In the genomic region with DNA sequence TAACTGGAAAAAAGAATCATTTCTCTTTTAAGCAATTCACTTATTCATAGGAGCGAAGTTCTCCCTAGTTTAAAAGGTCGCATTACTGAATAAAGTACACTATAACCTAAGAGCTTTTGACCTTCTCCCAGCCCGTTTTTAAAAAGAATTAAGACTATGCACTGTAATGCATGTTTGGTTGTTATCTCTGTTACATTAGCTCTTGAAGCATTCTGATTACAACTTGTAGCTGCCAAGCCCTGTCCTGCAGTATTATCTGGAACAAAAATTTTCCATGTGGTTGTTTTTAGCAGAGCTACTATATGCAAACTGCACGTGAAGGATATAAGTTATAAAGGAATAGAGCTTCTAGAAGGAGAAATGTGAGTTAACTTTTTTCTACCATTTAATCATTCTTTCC, we compare ENCODE assay signal across 1 cellular context.
TF ChIP-seq lines count a peak whose summit lies in the region.

No MANE protein-coding gene starts in this region.

TF ChIP-seq in GM23338, 12 proteins besides CTCF, POLR2A, EP300 and RAD21 (continued from another document):
- TF ChIP-seq, protein P1, sequence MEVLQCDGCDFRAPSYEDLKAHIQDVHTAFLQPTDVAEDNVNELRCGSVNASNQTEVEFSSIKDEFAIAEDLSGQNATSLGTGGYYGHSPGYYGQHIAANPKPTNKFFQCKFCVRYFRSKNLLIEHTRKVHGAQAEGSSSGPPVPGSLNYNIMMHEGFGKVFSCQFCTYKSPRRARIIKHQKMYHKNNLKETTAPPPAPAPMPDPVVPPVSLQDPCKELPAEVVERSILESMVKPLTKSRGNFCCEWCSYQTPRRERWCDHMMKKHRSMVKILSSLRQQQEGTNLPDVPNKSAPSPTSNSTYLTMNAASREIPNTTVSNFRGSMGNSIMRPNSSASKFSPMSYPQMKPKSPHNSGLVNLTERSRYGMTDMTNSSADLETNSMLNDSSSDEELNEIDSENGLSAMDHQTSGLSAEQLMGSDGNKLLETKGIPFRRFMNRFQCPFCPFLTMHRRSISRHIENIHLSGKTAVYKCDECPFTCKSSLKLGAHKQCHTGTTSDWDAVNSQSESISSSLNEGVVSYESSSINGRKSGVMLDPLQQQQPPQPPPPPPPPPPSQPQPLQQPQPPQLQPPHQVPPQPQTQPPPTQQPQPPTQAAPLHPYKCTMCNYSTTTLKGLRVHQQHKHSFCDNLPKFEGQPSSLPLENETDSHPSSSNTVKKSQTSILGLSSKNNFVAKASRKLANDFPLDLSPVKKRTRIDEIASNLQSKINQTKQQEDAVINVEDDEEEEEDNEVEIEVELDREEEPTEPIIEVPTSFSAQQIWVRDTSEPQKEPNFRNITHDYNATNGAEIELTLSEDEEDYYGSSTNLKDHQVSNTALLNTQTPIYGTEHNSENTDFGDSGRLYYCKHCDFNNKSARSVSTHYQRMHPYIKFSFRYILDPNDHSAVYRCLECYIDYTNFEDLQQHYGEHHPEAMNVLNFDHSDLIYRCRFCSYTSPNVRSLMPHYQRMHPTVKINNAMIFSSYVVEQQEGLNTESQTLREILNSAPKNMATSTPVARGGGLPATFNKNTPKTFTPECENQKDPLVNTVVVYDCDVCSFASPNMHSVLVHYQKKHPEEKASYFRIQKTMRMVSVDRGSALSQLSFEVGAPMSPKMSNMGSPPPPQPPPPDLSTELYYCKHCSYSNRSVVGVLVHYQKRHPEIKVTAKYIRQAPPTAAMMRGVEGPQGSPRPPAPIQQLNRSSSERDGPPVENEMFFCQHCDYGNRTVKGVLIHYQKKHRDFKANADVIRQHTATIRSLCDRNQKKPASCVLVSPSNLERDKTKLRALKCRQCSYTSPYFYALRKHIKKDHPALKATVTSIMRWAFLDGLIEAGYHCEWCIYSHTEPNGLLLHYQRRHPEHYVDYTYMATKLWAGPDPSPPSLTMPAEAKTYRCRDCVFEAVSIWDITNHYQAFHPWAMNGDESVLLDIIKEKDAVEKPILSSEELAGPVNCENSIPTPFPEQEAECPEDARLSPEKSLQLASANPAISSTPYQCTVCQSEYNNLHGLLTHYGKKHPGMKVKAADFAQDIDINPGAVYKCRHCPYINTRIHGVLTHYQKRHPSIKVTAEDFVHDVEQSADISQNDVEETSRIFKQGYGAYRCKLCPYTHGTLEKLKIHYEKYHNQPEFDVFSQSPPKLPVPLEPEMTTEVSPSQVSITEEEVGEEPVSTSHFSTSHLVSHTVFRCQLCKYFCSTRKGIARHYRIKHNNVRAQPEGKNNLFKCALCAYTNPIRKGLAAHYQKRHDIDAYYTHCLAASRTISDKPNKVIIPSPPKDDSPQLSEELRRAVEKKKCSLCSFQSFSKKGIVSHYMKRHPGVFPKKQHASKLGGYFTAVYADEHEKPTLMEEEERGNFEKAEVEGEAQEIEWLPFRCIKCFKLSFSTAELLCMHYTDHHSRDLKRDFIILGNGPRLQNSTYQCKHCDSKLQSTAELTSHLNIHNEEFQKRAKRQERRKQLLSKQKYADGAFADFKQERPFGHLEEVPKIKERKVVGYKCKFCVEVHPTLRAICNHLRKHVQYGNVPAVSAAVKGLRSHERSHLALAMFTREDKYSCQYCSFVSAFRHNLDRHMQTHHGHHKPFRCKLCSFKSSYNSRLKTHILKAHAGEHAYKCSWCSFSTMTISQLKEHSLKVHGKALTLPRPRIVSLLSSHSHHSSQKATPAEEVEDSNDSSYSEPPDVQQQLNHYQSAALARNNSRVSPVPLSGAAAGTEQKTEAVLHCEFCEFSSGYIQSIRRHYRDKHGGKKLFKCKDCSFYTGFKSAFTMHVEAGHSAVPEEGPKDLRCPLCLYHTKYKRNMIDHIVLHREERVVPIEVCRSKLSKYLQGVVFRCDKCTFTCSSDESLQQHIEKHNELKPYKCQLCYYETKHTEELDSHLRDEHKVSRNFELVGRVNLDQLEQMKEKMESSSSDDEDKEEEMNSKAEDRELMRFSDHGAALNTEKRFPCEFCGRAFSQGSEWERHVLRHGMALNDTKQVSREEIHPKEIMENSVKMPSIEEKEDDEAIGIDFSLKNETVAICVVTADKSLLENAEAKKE (CRISPR knock-in tag; IDR thresholded peaks at IDR 0.05) = no peak
- TF ChIP-seq POLR2AphosphoS5 (IDR thresholded peaks at IDR 0.05; ENCODE audit: low read depth) = no peak
- TF ChIP-seq, protein P2, sequence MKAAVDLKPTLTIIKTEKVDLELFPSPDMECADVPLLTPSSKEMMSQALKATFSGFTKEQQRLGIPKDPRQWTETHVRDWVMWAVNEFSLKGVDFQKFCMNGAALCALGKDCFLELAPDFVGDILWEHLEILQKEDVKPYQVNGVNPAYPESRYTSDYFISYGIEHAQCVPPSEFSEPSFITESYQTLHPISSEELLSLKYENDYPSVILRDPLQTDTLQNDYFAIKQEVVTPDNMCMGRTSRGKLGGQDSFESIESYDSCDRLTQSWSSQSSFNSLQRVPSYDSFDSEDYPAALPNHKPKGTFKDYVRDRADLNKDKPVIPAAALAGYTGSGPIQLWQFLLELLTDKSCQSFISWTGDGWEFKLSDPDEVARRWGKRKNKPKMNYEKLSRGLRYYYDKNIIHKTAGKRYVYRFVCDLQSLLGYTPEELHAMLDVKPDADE (IDR thresholded peaks at IDR 0.05) = no peak
- TF ChIP-seq CREB1 (CRISPR knock-in tag; IDR thresholded peaks at IDR 0.05; ENCODE audit: low read depth) = no peak
- TF ChIP-seq, protein P3, sequence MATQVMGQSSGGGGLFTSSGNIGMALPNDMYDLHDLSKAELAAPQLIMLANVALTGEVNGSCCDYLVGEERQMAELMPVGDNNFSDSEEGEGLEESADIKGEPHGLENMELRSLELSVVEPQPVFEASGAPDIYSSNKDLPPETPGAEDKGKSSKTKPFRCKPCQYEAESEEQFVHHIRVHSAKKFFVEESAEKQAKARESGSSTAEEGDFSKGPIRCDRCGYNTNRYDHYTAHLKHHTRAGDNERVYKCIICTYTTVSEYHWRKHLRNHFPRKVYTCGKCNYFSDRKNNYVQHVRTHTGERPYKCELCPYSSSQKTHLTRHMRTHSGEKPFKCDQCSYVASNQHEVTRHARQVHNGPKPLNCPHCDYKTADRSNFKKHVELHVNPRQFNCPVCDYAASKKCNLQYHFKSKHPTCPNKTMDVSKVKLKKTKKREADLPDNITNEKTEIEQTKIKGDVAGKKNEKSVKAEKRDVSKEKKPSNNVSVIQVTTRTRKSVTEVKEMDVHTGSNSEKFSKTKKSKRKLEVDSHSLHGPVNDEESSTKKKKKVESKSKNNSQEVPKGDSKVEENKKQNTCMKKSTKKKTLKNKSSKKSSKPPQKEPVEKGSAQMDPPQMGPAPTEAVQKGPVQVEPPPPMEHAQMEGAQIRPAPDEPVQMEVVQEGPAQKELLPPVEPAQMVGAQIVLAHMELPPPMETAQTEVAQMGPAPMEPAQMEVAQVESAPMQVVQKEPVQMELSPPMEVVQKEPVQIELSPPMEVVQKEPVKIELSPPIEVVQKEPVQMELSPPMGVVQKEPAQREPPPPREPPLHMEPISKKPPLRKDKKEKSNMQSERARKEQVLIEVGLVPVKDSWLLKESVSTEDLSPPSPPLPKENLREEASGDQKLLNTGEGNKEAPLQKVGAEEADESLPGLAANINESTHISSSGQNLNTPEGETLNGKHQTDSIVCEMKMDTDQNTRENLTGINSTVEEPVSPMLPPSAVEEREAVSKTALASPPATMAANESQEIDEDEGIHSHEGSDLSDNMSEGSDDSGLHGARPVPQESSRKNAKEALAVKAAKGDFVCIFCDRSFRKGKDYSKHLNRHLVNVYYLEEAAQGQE (IDR thresholded peaks at IDR 0.05; ENCODE audit: unreplicated experiment) = no peak
TF ChIP-seq in GM23338: peak in this region for 0.
